10 cellular contexts compared by ENCODE assay signal in the genomic region with DNA sequence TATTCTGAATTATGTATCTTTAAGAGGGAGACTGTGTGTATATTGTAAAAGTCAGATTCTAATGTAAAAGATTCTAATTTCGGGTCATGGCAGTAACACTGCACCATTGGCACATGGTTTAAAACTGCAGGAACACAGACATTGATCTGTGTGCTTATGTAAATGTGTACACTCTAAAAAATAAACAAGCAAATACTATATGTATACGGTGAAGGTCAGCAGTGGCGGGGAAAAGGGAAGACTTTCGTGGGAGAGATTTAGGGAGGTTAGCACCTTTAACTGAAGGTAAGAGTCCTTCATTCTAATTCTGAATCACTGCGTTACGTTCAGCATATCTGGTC.
DNase-seq lines count a peak whose midpoint lies in the region; ATAC-seq, FAIRE-seq and TF ChIP-seq lines count a peak whose summit lies in the region.
"Had no signal": no experiment of that assay in that cellular context is flagged by ENCODE, and none has a peak within 500 bp of the region (broad histone marks: within the 10 kb centered on the region; RNA-seq: fewer than 3 reads in every experiment).

No MANE protein-coding gene starts in this region.

- no peak overlapping the region for H3K18ac ChIP-seq in neuronal stem cell (ENCODE audit: low read length)

- H3K4me1 ChIP-seq in heart right ventricle (peaks cover 0 to 14% (median 8%) of the 10 kb centered on the region in 9 donors), endocrine pancreas (ENCODE audit: control insufficient read depth, insufficient read depth, low read length) (peaks cover 4% of the 10 kb centered on the region), neuronal stem cell (ENCODE audit: control insufficient read depth in 2 of 2, insufficient read depth in 1 of 2, low read depth in 1 of 2, low read length in 2 of 2) (peaks cover 2 to 4% of the 10 kb centered on the region in 2 donors)

- no peak overlapping the region for H4K8ac ChIP-seq in neuronal stem cell (ENCODE audit: low read depth, low read length)

- H2AFZ ChIP-seq in neuronal stem cell (ENCODE audit: low read length) = peak overlapping the region; percentile 86

- no peak overlapping the region for H2BK15ac ChIP-seq in neuronal stem cell (ENCODE audit: low read length)

- FAIRE-seq in HTR-8/SVneo (lab: Jason Lieb, UNC) = no peak
- FAIRE-seq: frontal cortex had no signal

- no peak overlapping the region for H2AK5ac ChIP-seq in neuronal stem cell (ENCODE audit: low read depth, low read length)

- H2BK5ac ChIP-seq in neuronal stem cell (ENCODE audit: low read length) = no peak overlapping the region

- H3K36me3 ChIP-seq in heart right ventricle = no peaks in the 10 kb centered on the region
- no peaks in the 10 kb centered on the region for H3K36me3 ChIP-seq in endocrine pancreas (ENCODE audit: control insufficient read depth, insufficient read depth, low read length)
- no peaks in the 10 kb centered on the region for H3K36me3 ChIP-seq in neuronal stem cell (replicated peaks in 1 of 2; ENCODE audit: control insufficient read depth in 2 of 2, insufficient read depth in 2 of 2, low read length in 2 of 2)

- H3K27ac ChIP-seq in heart right ventricle = peak overlapping the region in 9 of 10 donors; percentile 62 to 90 (median 80)
- H3K27ac ChIP-seq in neuronal stem cell (replicated peaks; ENCODE audit: low read length) = no peak overlapping the region

- no peak overlapping the region for H3K4ac ChIP-seq in neuronal stem cell (ENCODE audit: low read length)

- no peak overlapping the region for H2BK120ac ChIP-seq in neuronal stem cell (ENCODE audit: low read depth, low read length)

- no peak overlapping the region for H3K9ac ChIP-seq in endocrine pancreas (ENCODE audit: control insufficient read depth, insufficient read depth, low read length)
- H3K9ac ChIP-seq in neuronal stem cell (ENCODE audit: low read depth, low read length, poor library complexity) = no peak overlapping the region

- no peaks in the 10 kb centered on the region for H3K79me1 ChIP-seq in neuronal stem cell (ENCODE audit: low read depth, low read length)

- 88 to 93% methylated on average over 6 of the region's 6 CpGs for WGBS in heart right ventricle, 2 donors
- no CpG with 5 or more reads among the region's 6 CpGs for WGBS in neuronal stem cell (ENCODE audit: extremely low coverage in 2 of 2, insufficient read length in 2 of 2, insufficient replicate concordance in 1 of 2), 2 donors

- H3K27me3 ChIP-seq in heart right ventricle (no peaks in the 10 kb centered on the region), endocrine pancreas (ENCODE audit: control insufficient read depth, insufficient read depth, low read length) (no peaks in the 10 kb centered on the region), neuronal stem cell (ENCODE audit: control insufficient read depth in 3 of 3, insufficient read depth in 3 of 3, low read depth in 1 of 3, low read length in 3 of 3) (no peaks in the 10 kb centered on the region)

- no peak for ATAC-seq in heart right ventricle
- no peak for ATAC-seq in left cardiac atrium
- no peak for ATAC-seq in HG02642 (IDR thresholded peaks at IDR 0.05; ENCODE audit: poor library complexity, unreplicated experiment)

- DNase-seq in heart right ventricle = no peak
- DNase-seq in left cardiac atrium = no peak
- DNase-seq in neuronal stem cell (ENCODE audit: low spot score) = no peak
- DNase-seq in HTR-8/SVneo (ENCODE audit: insufficient read length, low spot score) = no peak
- no peak for DNase-seq in NCI-H187 treated with DMSO at 0.1 percent for 48 hours (lab: John Stamatoyannopoulos, UW)
- DNase-seq in hepatic stellate cell (ENCODE audit: low spot score) = no peak
- DNase-seq: activated T-cell treated with anti-CD3 and anti-CD28 coated beads, Interleukin-2, amount 50 U/mL, for 4 hours had no signal

- H2BK12ac ChIP-seq in neuronal stem cell (ENCODE audit: low read length) = no peak overlapping the region

- no peak for TF ChIP-seq CTCF in heart right ventricle (IDR thresholded peaks at IDR 0.05)

- no peak overlapping the region for H3K14ac ChIP-seq in neuronal stem cell (ENCODE audit: low read length)

- no peak overlapping the region for H4K91ac ChIP-seq in neuronal stem cell (ENCODE audit: low read depth, low read length, poor library complexity)

- no peak overlapping the region for H3K23ac ChIP-seq in neuronal stem cell (ENCODE audit: low read depth, low read length, poor library complexity)

- H3K4me3 ChIP-seq in heart right ventricle (no peak overlapping the region), endocrine pancreas (ENCODE audit: control insufficient read depth, insufficient read depth, low read length) (peak overlapping the region; percentile 89), neuronal stem cell (ENCODE audit: low read length in 2 of 2) (no peak overlapping the region)

- H3K4me2 ChIP-seq in neuronal stem cell (ENCODE audit: insufficient read depth, low read length, poor library complexity, severe bottlenecking) = no peak overlapping the region

- H3K9me3 ChIP-seq in heart right ventricle = no peaks in the 10 kb centered on the region
- H3K9me3 ChIP-seq in endocrine pancreas (ENCODE audit: control insufficient read depth, low read length) = no peaks in the 10 kb centered on the region
- no peaks in the 10 kb centered on the region for H3K9me3 ChIP-seq in neuronal stem cell (replicated peaks in 1 of 2; ENCODE audit: control insufficient read depth in 2 of 2, insufficient read depth in 1 of 2, low read depth in 1 of 2, low read length in 2 of 2)

- intact Hi-C loops in heart right ventricle (cut with DNase I) = loop anchor here in 7 of 10 donors (5.0 to 10.0 kb wide), 6 partner anchors 134 to 292 kb away; a partner anchor contains a TSS
- intact Hi-C loops in left cardiac atrium (cut with DNase I) = loop anchor here (10.0 kb wide), 2 partner anchors 144 to 214 kb away; no protein-coding TSS in a partner anchor
